ENCODE assay signal across 25 cellular contexts in the genomic region with DNA sequence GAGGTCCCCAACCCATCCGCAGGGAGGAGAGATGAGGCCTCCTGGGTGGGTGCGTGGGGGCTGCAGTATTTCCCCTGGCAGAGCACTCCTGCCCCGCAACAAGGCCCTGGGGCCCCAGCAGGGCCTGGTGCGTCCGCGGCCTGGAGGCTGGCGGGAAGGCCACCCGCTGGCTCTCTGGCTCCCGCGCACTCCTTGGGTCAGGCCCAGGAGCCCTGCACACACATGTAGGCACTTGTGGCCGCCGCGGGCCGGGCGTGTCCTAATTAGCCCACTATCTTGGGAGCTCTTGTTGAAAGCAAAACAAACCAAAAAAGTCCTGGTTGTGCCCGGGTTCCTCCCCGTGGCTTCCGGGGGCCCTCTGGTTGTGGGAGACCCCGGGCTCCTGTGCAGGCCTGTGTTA. TPM values are rescaled to one million over a fixed set of nuclear protein-coding genes. Genes with fewer than 3 reads are reported as not detected.
DNase-seq lines count a peak whose midpoint lies in the region; ATAC-seq, FAIRE-seq and TF ChIP-seq lines count a peak whose summit lies in the region.
"Had no signal": no experiment of that assay in that cellular context is flagged by ENCODE, and none has a peak within 500 bp of the region (broad histone marks: within the 10 kb centered on the region; RNA-seq: fewer than 3 reads in every experiment).

No MANE protein-coding gene starts in this region.

- H2AK5ac ChIP-seq in neuronal stem cell (ENCODE audit: low read depth, low read length), result peak overlapping the region; percentile 94

- no peak overlapping the region for H2BK120ac ChIP-seq in neuronal stem cell (ENCODE audit: low read depth, low read length)

- H3K9ac ChIP-seq in neuronal stem cell (ENCODE audit: low read depth, low read length, poor library complexity), result no peak overlapping the region

- peak overlapping the region; percentile 91 for H2BK15ac ChIP-seq in neuronal stem cell (ENCODE audit: low read length)

- peaks cover 11 to 12% of the 10 kb centered on the region in 2 donors for H3K4me1 ChIP-seq in neuronal stem cell (ENCODE audit: control insufficient read depth in 2 of 2, insufficient read depth in 1 of 2, low read depth in 1 of 2, low read length in 2 of 2)
- no peaks in the 10 kb centered on the region for H3K4me1 ChIP-seq in Caco-2
- H3K4me1 ChIP-seq: HAP-1 had no signal

- no peak overlapping the region for H3K4ac ChIP-seq in neuronal stem cell (ENCODE audit: low read length)

- no peak overlapping the region for H3K14ac ChIP-seq in neuronal stem cell (ENCODE audit: low read length)

- no peaks in the 10 kb centered on the region for H3K36me3 Mint-ChIP-seq in Caco-2 (ENCODE audit: insufficient read depth, unreplicated experiment)

- H3K36me3 ChIP-seq in bronchial epithelial cell (ENCODE audit: control insufficient read depth, insufficient read depth, low read length) (no peaks in the 10 kb centered on the region), neuronal stem cell (replicated peaks in 1 of 2; ENCODE audit: control insufficient read depth in 2 of 2, insufficient read depth in 2 of 2, low read length in 2 of 2) (no peaks in the 10 kb centered on the region), Caco-2 (ENCODE audit: control insufficient read depth, insufficient read depth, low read length) (no peaks in the 10 kb centered on the region)
- H3K36me3 ChIP-seq: BE2C, HAP-1 had no signal

- H3K79me1 ChIP-seq in neuronal stem cell (ENCODE audit: low read depth, low read length), result no peaks in the 10 kb centered on the region

- peak overlapping the region; percentile 31 for H3K27ac ChIP-seq in neuronal stem cell (replicated peaks; ENCODE audit: low read length)
- H3K27ac ChIP-seq: HL-60 had no signal

- H3K18ac ChIP-seq in neuronal stem cell (ENCODE audit: low read length), result peak overlapping the region; percentile 71

- H3K4me3 ChIP-seq in bronchial epithelial cell (ENCODE audit: low read depth, low read length) (no peak overlapping the region), neuronal stem cell (ENCODE audit: low read length in 2 of 2) (no peak overlapping the region), Caco-2 (ENCODE audit: low read depth, low read length) (no peak overlapping the region)
- H3K4me3 ChIP-seq: HAP-1, K562 had no signal

- TF ChIP-seq CTCF in bronchial epithelial cell (IDR thresholded peaks at IDR 0.05; ENCODE audit: insufficient read depth, low read length, severe bottlenecking) (no peak), Caco-2 (IDR thresholded peaks at IDR 0.05; ENCODE audit: insufficient read depth in 1 of 2, low read depth in 1 of 2, low read length in 1 of 2, severe bottlenecking in 1 of 2, unreplicated experiment in 1 of 2) (no peak)

- H3K27me3 Mint-ChIP-seq in Caco-2 (ENCODE audit: insufficient read depth, unreplicated experiment), result no peaks in the 10 kb centered on the region

- no TSS peak for BruUV-seq in Caco-2 (replicated peaks; lab: Mats Ljungman, UMichigan)

- no peak for ATAC-seq in GM19397 (IDR thresholded peaks at IDR 0.05; ENCODE audit: unreplicated experiment)

- H3K9me3 ChIP-seq in neuronal stem cell (replicated peaks in 1 of 2; ENCODE audit: control insufficient read depth in 2 of 2, insufficient read depth in 1 of 2, low read depth in 1 of 2, low read length in 2 of 2), result no peaks in the 10 kb centered on the region
- H3K9me3 ChIP-seq in Caco-2, result no peaks in the 10 kb centered on the region
- H3K9me3 ChIP-seq: BE2C, HAP-1 had no signal

- no peaks in the 10 kb centered on the region for H3K27me3 ChIP-seq in bronchial epithelial cell (ENCODE audit: control insufficient read depth, insufficient read depth, low read length)
- H3K27me3 ChIP-seq in neuronal stem cell (ENCODE audit: control insufficient read depth in 3 of 3, insufficient read depth in 3 of 3, low read depth in 1 of 3, low read length in 3 of 3), result peaks cover 0 to 84% (median 4%) of the 10 kb centered on the region in 3 experiments
- H3K27me3 ChIP-seq in Caco-2 (replicated peaks; ENCODE audit: control insufficient read depth, insufficient read depth, low read length), result no peaks in the 10 kb centered on the region
- H3K27me3 ChIP-seq: BE2C had no signal

- peak overlapping the region; percentile 20 for H2AFZ ChIP-seq in neuronal stem cell (ENCODE audit: low read length)

- FAIRE-seq in bronchial epithelial cell (lab: Jason Lieb, UNC), result no peak
- FAIRE-seq in GM12892 (lab: Jason Lieb, UNC), result no peak
- FAIRE-seq: HepG2, K562 had no signal

- no peak for TF ChIP-seq POLR2A in GM12892 (IDR thresholded peaks at IDR 0.05; ENCODE audit: low read depth, low read length)

- no peak overlapping the region for H3K23ac ChIP-seq in neuronal stem cell (ENCODE audit: low read depth, low read length, poor library complexity)

- intact Hi-C loops in Caco-2 (cut with micrococcal nuclease; ENCODE audit: unreplicated experiment), result no loop called here

- POLR2A ChIA-PET in HEK293T (lab: Yijun Ruan, JAX), result interaction anchor here (0.9 to 1.0 kb wide), 2 partner anchors 8 to 51 kb away, joined by 3 read pairs; no protein-coding TSS in a partner anchor
- POLR2A ChIA-PET in Caco-2 (lab: Charles Lee), result no interaction called here

- H3K4me2 ChIP-seq in neuronal stem cell (ENCODE audit: insufficient read depth, low read length, poor library complexity, severe bottlenecking), result no peak overlapping the region

- H2BK12ac ChIP-seq in neuronal stem cell (ENCODE audit: low read length), result peak overlapping the region; percentile 41

- H2BK5ac ChIP-seq in neuronal stem cell (ENCODE audit: low read length), result peak overlapping the region; percentile 75

- DNase-seq in COLO668 (lab: John Stamatoyannopoulos, UW; ENCODE audit: unreplicated experiment) (peak; percentile 43), HEK293T (ENCODE audit: extremely low spot score) (peak; percentile 39), bronchial epithelial cell (ENCODE audit: low read depth) (peak; percentile 40), neuronal stem cell (ENCODE audit: low spot score) (no peak), nucleus accumbens (lab: John Stamatoyannopoulos, UW) (no peak), Caco-2 (no peak), GM12892 (ENCODE audit: insufficient read length) (no peak)
- DNase-seq: BE2C; CD4-positive, alpha-beta T cell; EL; GF-D8; NCI-H1105; NCI-H146; NCI-H2029; NCI-H2171; NCI-H345; NCI-H524 treated with DMSO at 0.1 percent for 48 hours; SHP77 had no signal

- H3K4me1 Mint-ChIP-seq in Caco-2 (ENCODE audit: low read depth, unreplicated experiment), result no peaks in the 10 kb centered on the region

- WGBS in neuronal stem cell (ENCODE audit: extremely low coverage in 2 of 2, insufficient read length in 2 of 2, insufficient replicate concordance in 1 of 2), 2 donors, result no CpG with 5 or more reads among the region's 19 CpGs

- H3K4me3 Mint-ChIP-seq in Caco-2 (ENCODE audit: unreplicated experiment), result no peak overlapping the region
- H3K4me3 Mint-ChIP-seq: CD4-positive, alpha-beta T cell had no signal

- H3K27ac Mint-ChIP-seq in Caco-2 (ENCODE audit: unreplicated experiment), result no peak overlapping the region
- H3K27ac Mint-ChIP-seq: CD4-positive, alpha-beta T cell had no signal

- CTCF ChIA-PET in HEK293T (lab: Yijun Ruan, JAX) (interaction anchor here (0.6 to 1.5 kb wide), 3 partner anchors 12 to 22 kb away, joined by 3 to 4 read pairs (median 3); no protein-coding TSS in a partner anchor), Caco-2 (lab: Charles Lee) (interaction anchor here (1.3 kb wide), 1 partner anchor 22 kb away, joined by 4 read pairs; no protein-coding TSS in a partner anchor)

- no peak overlapping the region for H4K8ac ChIP-seq in neuronal stem cell (ENCODE audit: low read depth, low read length)

- H4K91ac ChIP-seq in neuronal stem cell (ENCODE audit: low read depth, low read length, poor library complexity), result no peak overlapping the region

- no peaks in the 10 kb centered on the region for H3K9me3 Mint-ChIP-seq in Caco-2 (ENCODE audit: unreplicated experiment)
- H3K9me3 Mint-ChIP-seq: CD4-positive, alpha-beta T cell had no signal

TF ChIP-seq in HEK293T, 16 proteins besides CTCF, POLR2A, EP300 and RAD21:
- no peak for TF ChIP-seq SP1 (IDR thresholded peaks at IDR 0.05)
- no peak for TF ChIP-seq ARNT (IDR thresholded peaks at IDR 0.05)
- no peak for TF ChIP-seq L3MBTL2 (conservative IDR thresholded peaks at IDR 0.05)
- no peak for TF ChIP-seq ELF4 (IDR thresholded peaks at IDR 0.05)
- no peak for TF ChIP-seq FOXA1 (IDR thresholded peaks at IDR 0.05)
- no peak for TF ChIP-seq NFRKB (IDR thresholded peaks at IDR 0.05)
- no peak for TF ChIP-seq FOXM1 (IDR thresholded peaks at IDR 0.05; ENCODE audit: borderline replicate concordance)
- TF ChIP-seq, protein P1, sequence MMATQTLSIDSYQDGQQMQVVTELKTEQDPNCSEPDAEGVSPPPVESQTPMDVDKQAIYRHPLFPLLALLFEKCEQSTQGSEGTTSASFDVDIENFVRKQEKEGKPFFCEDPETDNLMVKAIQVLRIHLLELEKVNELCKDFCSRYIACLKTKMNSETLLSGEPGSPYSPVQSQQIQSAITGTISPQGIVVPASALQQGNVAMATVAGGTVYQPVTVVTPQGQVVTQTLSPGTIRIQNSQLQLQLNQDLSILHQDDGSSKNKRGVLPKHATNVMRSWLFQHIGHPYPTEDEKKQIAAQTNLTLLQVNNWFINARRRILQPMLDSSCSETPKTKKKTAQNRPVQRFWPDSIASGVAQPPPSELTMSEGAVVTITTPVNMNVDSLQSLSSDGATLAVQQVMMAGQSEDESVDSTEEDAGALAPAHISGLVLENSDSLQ (IDR thresholded peaks at IDR 0.05), result no peak
- no peak for TF ChIP-seq FOXK2 (IDR thresholded peaks at IDR 0.05)

RNA-seq across cellular contexts. Expression of a gene that starts 49.7 kb away (rescaled TPM):
- total RNA-seq in bronchial epithelial cell (not detected in 2 replicates), Caco-2 (2022) (not detected in 2 replicates)
- polyA plus RNA-seq in neuronal stem cell (2013, experiment 1 of 2), result not detected
- polyA plus RNA-seq in neuronal stem cell (2013, experiment 2 of 2), result not detected
- polyA plus RNA-seq in GM12892 (2012; ENCODE audit: missing spikeins), result not detected
- total RNA-seq: A673; CD4-positive, alpha-beta T cell; HepG2; HT-29 had no signal
- polyA plus RNA-seq: HepG2 had no signal

RNA-seq across cellular contexts. Expression of a gene that starts 50.2 kb away (rescaled TPM):
- total RNA-seq in bronchial epithelial cell, result under 0.01 and 0.13 TPM in 2 replicates
- 0.18 TPM for polyA plus RNA-seq in neuronal stem cell (2013, experiment 1 of 2)
- 0.19 TPM for polyA plus RNA-seq in neuronal stem cell (2013, experiment 2 of 2)
- 11.7 and 11.9 TPM in 2 replicates for total RNA-seq in Caco-2 (2022)
- polyA plus RNA-seq in GM12892 (2012; ENCODE audit: missing spikeins), result 5.7 TPM
- total RNA-seq: CD4-positive, alpha-beta T cell had no signal

RNA-seq across cellular contexts. Expression of a gene that starts 52.6 kb away (rescaled TPM):
- total RNA-seq in bronchial epithelial cell (21.3 and 22.1 TPM in 2 replicates), Caco-2 (2022) (25.1 and 31.6 TPM in 2 replicates)
- 24.6 TPM for polyA plus RNA-seq in neuronal stem cell (2013, experiment 1 of 2)
- polyA plus RNA-seq in neuronal stem cell (2013, experiment 2 of 2), result 25.7 TPM
- polyA plus RNA-seq in GM12892 (2012; ENCODE audit: missing spikeins), result 18.5 TPM

Comparison
In these comparisons a context has a peak if more than half of its experiments do, and no peak if none do; other contexts are left out.
1. DNase-seq: peak in COLO668 (single experiment), HEK293T (single experiment) and bronchial epithelial cell (single experiment); none in neuronal stem cell (single experiment), nucleus accumbens (0 of 56), Caco-2 (0 of 2) and GM12892 (single experiment).
2. RNA of a gene that starts 50.2 kb away (total RNA-seq): 11.7 to 11.9 TPM in Caco-2; under 0.01 to 0.13 TPM in bronchial epithelial cell; every median in the first group is over 10 times any median in the second.